In genomic region chr19:46423194-46423593, GRCh38 we compare ENCODE assay signal across 17 cellular contexts. TPM values are rescaled to one million over a fixed set of nuclear protein-coding genes. Genes with fewer than 3 reads are reported as not detected.
DNase-seq lines count a peak whose midpoint lies in the region; ATAC-seq, FAIRE-seq and TF ChIP-seq lines count a peak whose summit lies in the region.
"Had no signal": no experiment of that assay in that cellular context is flagged by ENCODE, and none has a peak within 500 bp of the region (broad histone marks: within the 10 kb centered on the region; RNA-seq: fewer than 3 reads in every experiment).

No MANE protein-coding gene starts in this region.

- H3K27ac Mint-ChIP-seq in neural crest cell (ENCODE audit: unreplicated experiment) = no peak overlapping the region
- H3K27ac Mint-ChIP-seq in neural progenitor cell = no peak overlapping the region
- no peak overlapping the region for H3K27ac Mint-ChIP-seq in progenitor cell of endocrine pancreas
- H3K27ac Mint-ChIP-seq: CD4-positive, alpha-beta memory T cell; H9 had no signal

- H3K27me3 ChIP-seq in OCI-LY3 (ENCODE audit: low read depth, low read length) (no peaks in the 10 kb centered on the region), GM12878 (replicated peaks in 1 of 2; ENCODE audit: control insufficient read depth in 2 of 2, insufficient read depth in 2 of 2, low read length in 1 of 2) (peaks cover 0 to 5% of the 10 kb centered on the region in 2 experiments; a peak in 2 of 4 replicates), neural progenitor cell (peaks cover 32% of the 10 kb centered on the region)
- H3K27me3 ChIP-seq: BE2C had no signal

- peak; percentile 40; the same call in 1 of the 3 replicates for ATAC-seq in GM12878
- ATAC-seq: A549 had no signal

- DNase-seq in GM12878 (ENCODE audit: low read depth, low spot score) (no peak), neural crest cell (ENCODE audit: low read depth, low spot score) (no peak), neural progenitor cell (ENCODE audit: low spot score) (no peak), progenitor cell of endocrine pancreas (ENCODE audit: low spot score, unreplicated experiment) (no peak), NCI-H526 treated with DMSO at 0.1 percent for 48 hours (lab: John Stamatoyannopoulos, UW) (no peak)
- DNase-seq: BE2C; CD4-positive, alpha-beta memory T cell; DMS79 treated with DMSO at 0.1 percent for 48 hours; GF-D8; GOT3; H9 had no signal

- H3K4me3 Mint-ChIP-seq in neural crest cell (peak overlapping the region; percentile 41), neural progenitor cell (no peak overlapping the region), progenitor cell of endocrine pancreas (ENCODE audit: low read depth) (no peak overlapping the region)
- H3K4me3 Mint-ChIP-seq: CD4-positive, alpha-beta memory T cell; H9 had no signal

- FAIRE-seq in GM12878 (lab: Jason Lieb, UNC) = peak; percentile 75
- FAIRE-seq: A549, GM12892 had no signal

- in situ Hi-C loops in GM12878 (cut with MboI) = no loop called here

- intact Hi-C loops in GM12878 (cut with micrococcal nuclease; ENCODE audit: unreplicated experiment) = no loop called here

- no peak overlapping the region for H3K27ac ChIP-seq in OCI-LY3 (ENCODE audit: low read length)
- H3K27ac ChIP-seq in GM12878 (ENCODE audit: control insufficient read depth, insufficient read depth) = no peak overlapping the region
- no peak overlapping the region for H3K27ac ChIP-seq in neural progenitor cell
- H3K27ac ChIP-seq: A549, C4-2B had no signal

- POLR2A ChIA-PET in GM12878 (lab: Charles Lee) = no interaction called here

- no peak for TF ChIP-seq RAD21 in GM12878 (IDR thresholded peaks at IDR 0.05; ENCODE audit: insufficient read depth, low read depth, low read length)

- H2AFZ ChIP-seq in OCI-LY3 (ENCODE audit: low read depth, low read length) (peak overlapping the region; percentile 29; the same call in 1 of the 2 replicates), GM12878 (ENCODE audit: control insufficient read depth, low read depth, low read length) (no peak overlapping the region), neural progenitor cell (replicated peaks) (no peak overlapping the region)

- H3K9me3 ChIP-seq in OCI-LY3 (ENCODE audit: insufficient read depth, low read length) (no peaks in the 10 kb centered on the region), GM12878 (replicated peaks; ENCODE audit: control insufficient read depth, insufficient read depth, low read length) (no peaks in the 10 kb centered on the region), neural progenitor cell (ENCODE audit: low read depth) (no peaks in the 10 kb centered on the region)
- H3K9me3 ChIP-seq: A549, BE2C had no signal

- H3F3A ChIP-seq in neural progenitor cell (ENCODE audit: low read depth) = peaks cover 7% of the 10 kb centered on the region

- SMC1A ChIA-PET in GM12878 (lab: Charles Lee; ENCODE audit: uncharacterized antibody, unreplicated experiment) = no interaction called here

- H3K9me3 Mint-ChIP-seq in neural crest cell (no peaks in the 10 kb centered on the region), neural progenitor cell (no peaks in the 10 kb centered on the region), progenitor cell of endocrine pancreas (ENCODE audit: low read depth) (no peaks in the 10 kb centered on the region)
- H3K9me3 Mint-ChIP-seq: H9 had no signal

- H3K36me3 ChIP-seq in OCI-LY3 (replicated peaks; ENCODE audit: low read depth, low read length) = no peaks in the 10 kb centered on the region
- no peaks in the 10 kb centered on the region for H3K36me3 ChIP-seq in GM12878 (ENCODE audit: control insufficient read depth in 2 of 2, insufficient read depth in 2 of 2, low read length in 1 of 2)
- no peaks in the 10 kb centered on the region for H3K36me3 ChIP-seq in neural progenitor cell
- H3K36me3 ChIP-seq: BE2C had no signal

- BruUV-seq in GM12878 (replicated peaks; lab: Mats Ljungman, UMichigan) = no TSS peak

- RAD21 ChIA-PET in GM12878 (lab: Charles Lee; ENCODE audit: unreplicated experiment) = no interaction called here

- no peak for TF ChIP-seq POLR2A in GM12878 (IDR thresholded peaks at IDR 0.05; ENCODE audit: low read depth, low read length)

- TF ChIP-seq CTCF in OCI-LY3 (IDR thresholded peaks at IDR 0.05; ENCODE audit: low read depth, low read length) (no peak), GM12878 (IDR thresholded peaks at IDR 0.05 in 2 of 3, conservative IDR thresholded peaks at IDR 0.05 in 1 of 3; ENCODE audit: control insufficient read depth in 2 of 3, extremely low read depth in 1 of 3, insufficient read depth in 1 of 3, low read depth in 3 of 3, low read length in 3 of 3) (no peak), neural crest cell (conservative IDR thresholded peaks at IDR 0.05) (no peak), neural progenitor cell (IDR thresholded peaks at IDR 0.05) (no peak), progenitor cell of endocrine pancreas (IDR thresholded peaks at IDR 0.05; ENCODE audit: unreplicated experiment) (no peak)

- CTCF ChIA-PET in GM12878 (lab: Yijun Ruan, JAX) = interaction anchor here (0.6 kb wide), 1 partner anchor 32 kb away, joined by 3 read pairs; no protein-coding TSS in a partner anchor

- H3K79me2 ChIP-seq in OCI-LY3 (ENCODE audit: low read length) (no peaks in the 10 kb centered on the region), GM12878 (ENCODE audit: control insufficient read depth, insufficient read depth, low read length) (no peaks in the 10 kb centered on the region), neural progenitor cell (ENCODE audit: low read depth) (no peaks in the 10 kb centered on the region)

- no peak overlapping the region for H3K9ac ChIP-seq in OCI-LY3 (ENCODE audit: low read length)
- H3K9ac ChIP-seq in GM12878 (ENCODE audit: control insufficient read depth, insufficient read depth, low read length) = no peak overlapping the region
- no peak overlapping the region for H3K9ac ChIP-seq in neural progenitor cell

- WGBS in GM12878 (ENCODE audit: insufficient coverage, insufficient replicate concordance, low lambda C conversion rate, missing lambda C conversion rate) = 22% methylated on average over 5 of the region's 5 CpGs

- no peaks in the 10 kb centered on the region for H3K36me3 Mint-ChIP-seq in neural crest cell (ENCODE audit: low read depth)
- no peaks in the 10 kb centered on the region for H3K36me3 Mint-ChIP-seq in neural progenitor cell
- no peaks in the 10 kb centered on the region for H3K36me3 Mint-ChIP-seq in progenitor cell of endocrine pancreas (ENCODE audit: insufficient read depth)
- H3K36me3 Mint-ChIP-seq: CD4-positive, alpha-beta memory T cell had no signal

- no peak for TF ChIP-seq EP300 in GM12878 (IDR thresholded peaks at IDR 0.05; ENCODE audit: borderline replicate concordance in 1 of 2, control insufficient read depth in 1 of 2, low read depth in 2 of 2, low read length in 2 of 2)

- H3K4me1 Mint-ChIP-seq in neural crest cell = peaks cover 19% of the 10 kb centered on the region
- peaks cover 33% of the 10 kb centered on the region for H3K4me1 Mint-ChIP-seq in neural progenitor cell
- peaks cover 7% of the 10 kb centered on the region for H3K4me1 Mint-ChIP-seq in progenitor cell of endocrine pancreas (ENCODE audit: low read depth)

- H3K4me3 ChIP-seq in OCI-LY3 (ENCODE audit: low read length) (no peak overlapping the region), GM12878 (no peak overlapping the region), neural progenitor cell (no peak overlapping the region)
- H3K4me3 ChIP-seq: A549 had no signal

- H4K20me1 ChIP-seq in OCI-LY3 (ENCODE audit: insufficient read depth, low read length) = no peaks in the 10 kb centered on the region
- H4K20me1 ChIP-seq in GM12878 (ENCODE audit: control insufficient read depth, insufficient read depth) = no peaks in the 10 kb centered on the region
- H4K20me1 ChIP-seq in neural progenitor cell (ENCODE audit: low read depth) = no peaks in the 10 kb centered on the region

- H3K4me2 ChIP-seq in OCI-LY3 (ENCODE audit: low read length) = peak overlapping the region; percentile 31; the same call in 1 of the 2 replicates
- H3K4me2 ChIP-seq in GM12878 (ENCODE audit: control insufficient read depth, insufficient read depth) = no peak overlapping the region
- H3K4me2 ChIP-seq in neural progenitor cell = no peak overlapping the region
- H3K4me2 ChIP-seq: A549 had no signal

- H3K4me1 ChIP-seq in OCI-LY3 (ENCODE audit: low read length) (peaks cover 18% of the 10 kb centered on the region), GM12878 (ENCODE audit: control insufficient read depth, insufficient read depth, low read length) (no peaks in the 10 kb centered on the region), neural progenitor cell (no peaks in the 10 kb centered on the region)
- H3K4me1 ChIP-seq: BE2C had no signal

- H3K27me3 Mint-ChIP-seq in neural crest cell (ENCODE audit: low read depth) (no peaks in the 10 kb centered on the region), neural progenitor cell (ENCODE audit: insufficient read depth, low read depth) (peaks cover 7% of the 10 kb centered on the region), progenitor cell of endocrine pancreas (peaks cover 7% of the 10 kb centered on the region)

RNA-seq across cellular contexts. Expression of gene PNMA8C, which starts 5.5 kb away (rescaled TPM):
- not detected in 2 replicates for total RNA-seq in GM12878 (2013; cell fraction: nucleolus; rRNA removed)
- total RNA-seq in GM12878 (2014; rRNA removed) = not detected in 2 replicates
- not detected in 2 replicates for total RNA-seq in GM12878 (2014; rRNA removed; fragmentation: Illumina TruSeq; extraction: Trizol)
- not detected in 2 replicates for total RNA-seq in GM12878 (2021)
- not detected for polyA plus RNA-seq in GM12878 (2011; ENCODE audit: low read depth)
- polyA plus RNA-seq in GM12878 (2011; rRNA removed) = not detected in 2 replicates
- not detected in 2 replicates for polyA plus RNA-seq in GM12878 (2011; cell fraction: cytosol; rRNA removed)
- not detected in 2 replicates for polyA plus RNA-seq in GM12878 (2011; cell fraction: nucleus; rRNA removed)
- polyA plus RNA-seq in GM12878 (2012) = 0.03 TPM in 1 of 2 replicates, not detected in the other
- polyA plus RNA-seq in GM12878 (2014; fragmentation: Illumina TruSeq; extraction: Trizol) = not detected in 2 replicates
- polyA plus RNA-seq in GM12878 (2014; fragmentation: Nextera tagmentation; extraction: Ambion mirVana) = not detected
- not detected in 2 replicates for polyA plus RNA-seq in GM12878 (2014; rRNA removed)
- not detected for polyA plus RNA-seq in GM12878 (2016; fragmentation: Nextera tagmentation; extraction: Ambion mirVana)
- not detected in 2 replicates for polyA minus RNA-seq in GM12878 (2011; rRNA and poly(A)+ RNA removed)
- not detected in 2 replicates for polyA minus RNA-seq in GM12878 (2011; cell fraction: cytosol; rRNA and poly(A)+ RNA removed)
- polyA minus RNA-seq in GM12878 (2011; cell fraction: nucleus; rRNA and poly(A)+ RNA removed) = not detected in 2 replicates
- total RNA-seq in neural crest cell = 1.4 and 1.7 TPM in 2 replicates
- total RNA-seq in neural progenitor cell (ENCODE audit: low replicate concordance) = 0.58 and 0.74 TPM in 2 replicates
- total RNA-seq in progenitor cell of endocrine pancreas = 0.19 and 0.36 TPM in 2 replicates
- total RNA-seq: CD4-positive, alpha-beta memory T cell; HT-29 had no signal
- polyA plus RNA-seq: CD4-positive, alpha-beta memory T cell; IgD-negative memory B cell had no signal

RNA-seq across cellular contexts. Expression of gene CCDC8, which starts 9.8 kb away (rescaled TPM):
- total RNA-seq in GM12878 (2013; cell fraction: nucleolus; rRNA removed) = not detected in 2 replicates
- total RNA-seq in GM12878 (2014; rRNA removed) (under 0.01 and 0.05 TPM in 2 replicates), GM12878 (2014; rRNA removed; fragmentation: Illumina TruSeq; extraction: Trizol) (not detected in 2 replicates), GM12878 (2021) (0.15 and 0.16 TPM in 2 replicates), neural crest cell (23.9 and 25.1 TPM in 2 replicates), neural progenitor cell (ENCODE audit: low replicate concordance) (2.8 and 14.1 TPM in 2 replicates), progenitor cell of endocrine pancreas (31.6 and 33.8 TPM in 2 replicates)
- not detected for polyA plus RNA-seq in GM12878 (2011; ENCODE audit: low read depth)
- polyA plus RNA-seq in GM12878 (2011; rRNA removed) (not detected in 2 replicates), GM12878 (2014; fragmentation: Illumina TruSeq; extraction: Trizol) (0.04 TPM in 1 of 2 replicates, not detected in the other), GM12878 (2014; fragmentation: Nextera tagmentation; extraction: Ambion mirVana) (not detected), GM12878 (2014; rRNA removed) (0.05 and 0.09 TPM in 2 replicates), GM12878 (2016; fragmentation: Nextera tagmentation; extraction: Ambion mirVana) (under 1 TPM in 1 of 2 experiments, not detected in 1; 0.12 TPM)
- not detected in 2 replicates for polyA plus RNA-seq in GM12878 (2011; cell fraction: cytosol; rRNA removed)
- polyA plus RNA-seq in GM12878 (2011; cell fraction: nucleus; rRNA removed) = not detected in 2 replicates
- polyA plus RNA-seq in GM12878 (2012) = not detected in 2 replicates
- not detected in 2 replicates for polyA minus RNA-seq in GM12878 (2011; rRNA and poly(A)+ RNA removed)
- polyA minus RNA-seq in GM12878 (2011; cell fraction: cytosol; rRNA and poly(A)+ RNA removed) = not detected in 2 replicates
- polyA minus RNA-seq in GM12878 (2011; cell fraction: nucleus; rRNA and poly(A)+ RNA removed) = not detected in 2 replicates
- total RNA-seq: CD4-positive, alpha-beta memory T cell; HT-29 had no signal
- polyA plus RNA-seq: CD4-positive, alpha-beta memory T cell; IgD-negative memory B cell had no signal

RNA-seq across cellular contexts. Expression of gene PNMA8A, which starts 48.2 kb away (rescaled TPM):
- 2.0 and 2.1 TPM in 2 replicates for total RNA-seq in GM12878 (2013; cell fraction: nucleolus; rRNA removed)
- total RNA-seq in GM12878 (2014; rRNA removed) = 0.28 and 0.98 TPM in 2 replicates
- total RNA-seq in GM12878 (2014; rRNA removed; fragmentation: Illumina TruSeq; extraction: Trizol) = 0.22 and 0.23 TPM in 2 replicates
- total RNA-seq in GM12878 (2021) = 0.26 and 0.88 TPM in 2 replicates
- polyA plus RNA-seq in GM12878 (2011; ENCODE audit: low read depth) = 0.34 TPM
- 0.15 and 0.17 TPM in 2 replicates for polyA plus RNA-seq in GM12878 (2011; rRNA removed)
- 0.08 and 0.46 TPM in 2 replicates for polyA plus RNA-seq in GM12878 (2011; cell fraction: cytosol; rRNA removed)
- 0.04 TPM in 1 of 2 replicates, not detected in the other for polyA plus RNA-seq in GM12878 (2011; cell fraction: nucleus; rRNA removed)
- polyA plus RNA-seq in GM12878 (2012) = 0.51 and 0.66 TPM in 2 replicates
- polyA plus RNA-seq in GM12878 (2014; fragmentation: Illumina TruSeq; extraction: Trizol) = 0.08 and 0.18 TPM in 2 replicates
- under 1 TPM; 0.02 to 0.05 TPM for polyA plus RNA-seq in GM12878 (2014; fragmentation: Nextera tagmentation; extraction: Ambion mirVana)
- 0.05 and 0.19 TPM in 2 replicates for polyA plus RNA-seq in GM12878 (2014; rRNA removed)
- polyA plus RNA-seq in GM12878 (2016; fragmentation: Nextera tagmentation; extraction: Ambion mirVana) = under 1 TPM; 0.10 to 0.15 TPM
- polyA minus RNA-seq in GM12878 (2011; rRNA and poly(A)+ RNA removed) = 0.05 TPM in 1 of 2 replicates, not detected in the other
- polyA minus RNA-seq in GM12878 (2011; cell fraction: cytosol; rRNA and poly(A)+ RNA removed) = not detected in 2 replicates
- polyA minus RNA-seq in GM12878 (2011; cell fraction: nucleus; rRNA and poly(A)+ RNA removed) = 0.10 TPM in 1 of 2 replicates, not detected in the other
- total RNA-seq in neural crest cell = 28.4 and 29.9 TPM in 2 replicates
- 42.5 and 43.9 TPM in 2 replicates for total RNA-seq in neural progenitor cell (ENCODE audit: low replicate concordance)
- total RNA-seq in progenitor cell of endocrine pancreas = 27.5 and 28.1 TPM in 2 replicates
- total RNA-seq: HT-29 had no signal
- polyA plus RNA-seq: IgD-negative memory B cell had no signal
